In the genomic region with DNA sequence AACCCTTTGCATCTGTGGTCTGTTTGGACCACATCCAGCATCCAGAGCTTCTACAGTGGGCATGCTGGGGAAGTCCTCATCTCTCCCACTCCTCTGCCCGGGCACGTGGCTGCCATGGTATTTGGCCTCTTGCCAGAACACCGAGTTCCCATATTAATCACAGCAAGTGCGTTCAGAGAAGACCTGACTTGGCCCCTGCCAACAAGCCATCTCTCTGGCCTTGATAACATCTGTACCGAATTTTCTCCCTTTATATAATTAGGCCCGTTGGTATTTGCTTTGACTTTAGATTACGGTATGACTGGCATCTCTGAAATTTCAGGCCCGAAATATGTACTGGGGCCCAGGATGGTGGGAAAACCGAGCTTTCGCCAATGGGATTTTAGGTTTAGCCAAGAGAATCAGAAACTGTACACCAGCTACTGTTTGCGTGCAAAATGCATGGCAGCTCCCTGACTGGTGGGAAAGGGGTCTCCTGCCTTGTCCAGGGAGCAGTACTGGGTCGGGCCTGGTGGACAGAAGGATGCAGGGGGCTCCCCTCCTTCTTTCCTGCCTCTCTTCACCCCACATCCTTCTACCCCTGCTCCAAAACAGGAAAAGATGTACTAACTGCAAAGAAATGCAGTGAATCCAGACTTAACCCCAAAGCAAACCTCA, we compare ENCODE assay signal across 9 cellular contexts.
DNase-seq lines count a peak whose midpoint lies in the region; TF ChIP-seq lines count a peak whose summit lies in the region.
"Had no signal": no experiment of that assay in that cellular context is flagged by ENCODE, and none has a peak within 500 bp of the region (broad histone marks: within the 10 kb centered on the region; RNA-seq: fewer than 3 reads in every experiment).

No MANE protein-coding gene starts in this region.

- TF ChIP-seq POLR2A in prostate gland (IDR thresholded peaks at IDR 0.05): no peak

- no peaks in the 10 kb centered on the region for H3K9me3 Mint-ChIP-seq in immature natural killer cell

- peak overlapping the region; percentile 53 for H3K27ac ChIP-seq in epithelial cell of prostate
- peak overlapping the region; percentile 19 to 39 for H3K27ac ChIP-seq in prostate gland
- H3K27ac ChIP-seq: parathyroid adenoma had no signal

- peaks cover 0 to 6% (median 2%) of the 10 kb centered on the region in 3 donors for H3K27me3 Mint-ChIP-seq in immature natural killer cell (ENCODE audit: low read depth in 3 of 3)

- no peak overlapping the region for H3K4me3 Mint-ChIP-seq in immature natural killer cell

- H3K4me3 ChIP-seq in prostate gland: no peak overlapping the region

- H3K9me3 ChIP-seq in prostate gland: no peaks in the 10 kb centered on the region

- H3K4me1 ChIP-seq in prostate gland (replicated peaks): no peaks in the 10 kb centered on the region
- H3K4me1 ChIP-seq: parathyroid adenoma had no signal

- intact Hi-C loops in prostate gland (cut with DNase I): no loop called here

- H3K4me1 Mint-ChIP-seq in immature natural killer cell: peaks cover 41 to 46% of the 10 kb centered on the region in 2 donors

- TF ChIP-seq CTCF in prostate gland (IDR thresholded peaks at IDR 0.05): no peak

- peak overlapping the region in 2 of 6 donors; percentile 65 to 68 for H3K27ac Mint-ChIP-seq in immature natural killer cell

- peak; percentile 69 for DNase-seq in DMS153 (lab: John Stamatoyannopoulos, UW)
- DNase-seq in NCI-H345 (lab: John Stamatoyannopoulos, UW): peak; percentile 79
- DNase-seq in epithelial cell of prostate (ENCODE audit: low read depth, low spot score): no peak
- peak; percentile 63 for DNase-seq in prostate gland (ENCODE audit: low spot score)
- no peak for DNase-seq in hippocampal formation (lab: John Stamatoyannopoulos, UW)
- no peak for DNase-seq in immature natural killer cell
- no peak for DNase-seq in SHP77 (lab: John Stamatoyannopoulos, UW)
- no peak for DNase-seq in cortex of kidney (lab: John Stamatoyannopoulos, UW)

- H3K36me3 ChIP-seq in prostate gland: no peaks in the 10 kb centered on the region

- WGBS in prostate gland: 31% methylated on average over 12 of the region's 12 CpGs

- H3K36me3 Mint-ChIP-seq in immature natural killer cell: peaks cover 6 to 16% (median 10%) of the 10 kb centered on the region in 3 donors

- no peaks in the 10 kb centered on the region for H3K27me3 ChIP-seq in prostate gland (replicated peaks; ENCODE audit: insufficient read depth)

Comparison
In these comparisons a context has a peak if more than half of its experiments do, and no peak if none do; other contexts are left out.
1. DNase-seq: peak in DMS153 (single experiment), NCI-H345 (single experiment) and prostate gland (single experiment); none in epithelial cell of prostate (single experiment), hippocampal formation (0 of 2), immature natural killer cell (0 of 3), SHP77 (0 of 2) and cortex of kidney (single experiment).